In the genomic region with DNA sequence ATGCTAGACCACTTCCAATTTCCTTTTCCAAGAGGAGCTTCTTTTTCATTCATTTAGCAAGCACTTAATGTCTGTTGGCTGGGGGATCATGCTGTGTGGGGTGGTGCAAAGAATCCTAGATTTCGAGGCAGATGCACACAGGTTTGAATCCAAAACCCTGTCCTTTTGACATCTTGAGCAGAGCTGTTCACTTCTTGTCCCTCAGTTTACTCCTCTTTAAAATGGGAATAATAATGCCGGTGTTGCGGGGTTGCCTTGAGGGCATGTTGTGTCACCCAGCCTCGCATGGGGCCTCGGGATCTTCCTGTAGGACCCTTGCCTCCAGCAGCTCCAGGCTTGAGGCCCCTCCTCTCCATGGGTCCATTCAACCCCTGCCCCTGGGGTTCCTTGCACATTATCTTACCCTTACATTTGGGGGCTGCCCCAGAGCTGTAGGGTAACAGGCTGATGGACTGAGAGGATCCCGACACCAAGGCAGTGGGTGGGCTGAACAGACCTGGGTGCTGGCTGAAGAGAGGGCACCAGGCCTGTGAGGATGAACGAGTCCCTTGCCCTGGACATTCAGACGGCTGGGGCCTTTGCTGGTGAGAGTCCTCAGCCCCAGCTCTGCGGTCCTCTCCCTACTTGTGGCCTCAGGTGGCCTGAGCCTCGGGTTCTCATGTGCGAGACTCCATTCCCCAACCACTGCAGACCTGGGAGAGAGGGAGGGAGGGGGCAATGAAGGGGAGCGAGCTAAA, we compare ENCODE assay signal across 17 cellular contexts.
DNase-seq lines count a peak whose midpoint lies in the region; ATAC-seq, FAIRE-seq and TF ChIP-seq lines count a peak whose summit lies in the region.
"Had no signal": no experiment of that assay in that cellular context is flagged by ENCODE, and none has a peak within 500 bp of the region (broad histone marks: within the 10 kb centered on the region; RNA-seq: fewer than 3 reads in every experiment).

No MANE protein-coding gene starts in this region.

- no peak overlapping the region for H3K14ac ChIP-seq in H1 (ENCODE audit: insufficient read length)

- 0 out of 2 replicates have a peak overlapping the region, but pooled peaks have one; percentile 72 for H2BK15ac ChIP-seq in H1 (ENCODE audit: low read length)

- no peak overlapping the region for H3K27ac ChIP-seq in H1 (ENCODE audit: low read depth, low read length)

- H3K9ac ChIP-seq in H1 (replicated peaks in 1 of 4; ENCODE audit: extremely low read depth in 1 of 4, low read depth in 3 of 4, low read length in 3 of 4): no peak overlapping the region

- H3K9me3 ChIP-seq in H1 (ENCODE audit: insufficient read depth in 2 of 2, low read depth in 1 of 2, low read length in 1 of 2): no peaks in the 10 kb centered on the region

- H4K91ac ChIP-seq in H1 (replicated peaks; ENCODE audit: insufficient read length, low read length): no peak overlapping the region

- CTCF ChIA-PET in H1 (lab: Charles Lee; ENCODE audit: partially characterized antibody) (interaction anchor here (0.9 to 8.9 kb wide), 12 partner anchors 10 to 243 kb away, joined by 3 to 105 read pairs (median 4); no protein-coding TSS in a partner anchor), HEK293T (lab: Yijun Ruan, JAX) (interaction anchor here (0.8 kb wide), 1 partner anchor 18 kb away, joined by 7 read pairs; no protein-coding TSS in a partner anchor)

- TF ChIP-seq EP300 in H1 (IDR thresholded peaks at IDR 0.05; ENCODE audit: borderline replicate concordance in 1 of 2, low read depth in 2 of 2, low read length in 2 of 2): no peak

- H4K20me1 ChIP-seq in H1 (replicated peaks in 1 of 2; ENCODE audit: control insufficient read depth in 1 of 2, insufficient read depth in 2 of 2, low read length in 2 of 2): no peaks in the 10 kb centered on the region

- ATAC-seq in left ventricle myocardium superior: no peak

- no peaks in the 10 kb centered on the region; the same call in 1 of the 2 replicates for H3K79me1 ChIP-seq in H1 (ENCODE audit: low read depth, low read length)

- no peak overlapping the region for H4K5ac ChIP-seq in H1 (ENCODE audit: insufficient read length, low read depth, low read length)

- intact Hi-C loops in left ventricle myocardium superior (cut with micrococcal nuclease): no loop called here

- no peak overlapping the region for H2AFZ ChIP-seq in H1 (ENCODE audit: low read length)

- DNase-seq in activated CD8-positive, alpha-beta memory T cell treated with anti-CD3 and anti-CD28 coated beads, Interleukin-2, amount 50 U/mL, for 48 hours: peak; percentile 25
- no peak for DNase-seq in activated CD8-positive, alpha-beta memory T cell treated with anti-CD3 and anti-CD28 coated beads, Interleukin-2, amount 50 U/mL, for 4 hours
- peak; percentile 10 for DNase-seq in GM10266 (ENCODE audit: extremely low spot score)
- DNase-seq in H1 (ENCODE audit: low read depth in 1 of 2, low spot score in 2 of 2): no peak
- peak; percentile 56 for DNase-seq in osteocyte (ENCODE audit: extremely low spot score, unreplicated experiment)
- no peak for DNase-seq in left ventricle myocardium superior
- DNase-seq in endothelial cell (ENCODE audit: low spot score): no peak
- no peak for DNase-seq in HEK293T (ENCODE audit: extremely low spot score)
- DNase-seq: COR-L47, DMS153, EL, HFFc6, KBM-7, MV-4-11, NCI-H1417, NCI-H187 treated with DMSO at 0.1 percent for 48 hours, OCI-M1 had no signal

- no peaks in the 10 kb centered on the region for H3K27me3 ChIP-seq in H1 (replicated peaks in 1 of 4; ENCODE audit: control insufficient read depth in 3 of 4, extremely low read depth in 1 of 4, insufficient read depth in 3 of 4, low read length in 3 of 4)

- TF ChIP-seq POLR2A in H1 (IDR thresholded peaks at IDR 0.05; ENCODE audit: control extremely low read depth in 1 of 2, low read depth in 2 of 2, low read length in 2 of 2): no peak

- H2BK120ac ChIP-seq in H1 (replicated peaks; ENCODE audit: low read depth, low read length): no peak overlapping the region

- H2AK5ac ChIP-seq in H1 (ENCODE audit: low read depth, low read length): no peak overlapping the region

- TF ChIP-seq CTCF in GM10266 (IDR thresholded peaks at IDR 0.05; ENCODE audit: control insufficient read depth, insufficient read depth, low read depth, missing control alignments) (no peak), H1 (IDR thresholded peaks at IDR 0.05; ENCODE audit: control extremely low read depth in 1 of 3, insufficient read depth in 1 of 3, low read depth in 1 of 3, low read length in 3 of 3) (no peak), osteocyte (IDR thresholded peaks at IDR 0.05) (no peak), endothelial cell (IDR thresholded peaks at IDR 0.05; ENCODE audit: unreplicated experiment) (no peak)

- H2BK20ac ChIP-seq in H1 (ENCODE audit: low read length): peak overlapping the region; percentile 61; the same call in 1 of the 2 replicates

- FAIRE-seq in H1 (lab: Jason Lieb, UNC): no peak

- H3K79me2 ChIP-seq in H1 (ENCODE audit: control insufficient read depth in 1 of 2, insufficient read depth in 2 of 2, low read length in 2 of 2): no peaks in the 10 kb centered on the region

- H3K56ac ChIP-seq in H1 (replicated peaks; ENCODE audit: insufficient read length, low read depth, low read length): no peak overlapping the region

- H3K4me3 Mint-ChIP-seq in osteocyte (ENCODE audit: unreplicated experiment) (no peak overlapping the region), endothelial cell (ENCODE audit: unreplicated experiment) (no peak overlapping the region)
- H3K4me3 Mint-ChIP-seq: HFFc6 had no signal

- 86% methylated on average over 12 of the region's 12 CpGs; no CpG with 5 or more reads in 1 of the 2 experiments for WGBS in H1 (ENCODE audit: extremely low coverage in 1 of 2, insufficient coverage in 1 of 2, insufficient read length in 1 of 2, insufficient replicate concordance in 2 of 2, low coverage in 1 of 2, low lambda C conversion rate in 2 of 2, missing lambda C conversion rate in 1 of 2), 2 experiments

- H3K4me1 ChIP-seq in H1 (replicated peaks in 1 of 4; ENCODE audit: control insufficient read depth in 3 of 4, insufficient read depth in 4 of 4, low read length in 3 of 4): peaks cover 3 to 18% (median 11%) of the 10 kb centered on the region in 4 experiments

- no peaks in the 10 kb centered on the region for H3K4me1 Mint-ChIP-seq in osteocyte (ENCODE audit: unreplicated experiment)
- no peaks in the 10 kb centered on the region for H3K4me1 Mint-ChIP-seq in endothelial cell (ENCODE audit: unreplicated experiment)

- POLR2A ChIA-PET in H1 (lab: Charles Lee; ENCODE audit: partially characterized antibody) (interaction anchor here (1.2 to 1.5 kb wide), 2 partner anchors 11 to 126 kb away, joined by 3 to 5 read pairs; no protein-coding TSS in a partner anchor), HEK293T (lab: Yijun Ruan, JAX) (no interaction called here)

- no peak overlapping the region for H2BK5ac ChIP-seq in H1 (ENCODE audit: low read depth, low read length)

- no peaks in the 10 kb centered on the region for H3K36me3 ChIP-seq in H1 (ENCODE audit: control insufficient read depth in 2 of 4, insufficient read depth in 4 of 4, low read length in 3 of 4)

- H3K18ac ChIP-seq in H1 (ENCODE audit: extremely low read depth, low read length): no peak overlapping the region; the same call in 1 of the 2 replicates

- H3K27ac Mint-ChIP-seq in osteocyte (ENCODE audit: unreplicated experiment) (no peak overlapping the region), endothelial cell (ENCODE audit: unreplicated experiment) (no peak overlapping the region)
- H3K27ac Mint-ChIP-seq: HFFc6 had no signal

- TF ChIP-seq RAD21 in H1 (IDR thresholded peaks at IDR 0.05 in 1 of 2, conservative IDR thresholded peaks at IDR 0.05 in 1 of 2; ENCODE audit: low read depth in 2 of 2, low read length in 2 of 2): no peak

- H2BK12ac ChIP-seq in H1 (ENCODE audit: low read depth, low read length): peak overlapping the region; percentile 75; the same call in 1 of the 2 replicates

- H3K4me2 ChIP-seq in H1 (ENCODE audit: insufficient read depth in 1 of 2, low read depth in 2 of 2, low read length in 2 of 2): no peak overlapping the region

- H3K9me3 Mint-ChIP-seq in osteocyte (ENCODE audit: unreplicated experiment): peaks cover 7% of the 10 kb centered on the region
- no peaks in the 10 kb centered on the region for H3K9me3 Mint-ChIP-seq in endothelial cell (ENCODE audit: unreplicated experiment)

- no peak overlapping the region for H4K8ac ChIP-seq in H1 (ENCODE audit: extremely low read depth, insufficient read depth, low read length)

- H3K4ac ChIP-seq in H1 (replicated peaks; ENCODE audit: insufficient read length, low read depth, low read length): no peak overlapping the region

- H3K36me3 Mint-ChIP-seq in osteocyte (ENCODE audit: unreplicated experiment) (no peaks in the 10 kb centered on the region), endothelial cell (ENCODE audit: low read depth, unreplicated experiment) (no peaks in the 10 kb centered on the region)

- H3K27me3 Mint-ChIP-seq in osteocyte (ENCODE audit: unreplicated experiment) (no peaks in the 10 kb centered on the region), endothelial cell (ENCODE audit: unreplicated experiment) (no peaks in the 10 kb centered on the region)

- no peak overlapping the region for H3K4me3 ChIP-seq in H1 (ENCODE audit: extremely low read depth in 1 of 4, insufficient read depth in 2 of 4, low read depth in 3 of 4, low read length in 4 of 4)

- H3K23me2 ChIP-seq in H1 (ENCODE audit: low read depth, low read length): no peaks in the 10 kb centered on the region

- H3K23ac ChIP-seq in H1 (ENCODE audit: insufficient read length): no peak overlapping the region

TF ChIP-seq in H1, 55 proteins besides CTCF, POLR2A, EP300 and RAD21 (continues in another document):
- TF ChIP-seq RBBP5 (IDR thresholded peaks at IDR 0.05; ENCODE audit: borderline replicate concordance, low read depth, low read length) (no peak), JUN (IDR thresholded peaks at IDR 0.05; ENCODE audit: low read depth, low read length) (no peak), CHD2 (IDR thresholded peaks at IDR 0.05; ENCODE audit: low read length) (no peak), BRCA1 (IDR thresholded peaks at IDR 0.05; ENCODE audit: low read depth, low read length) (no peak)
- TF ChIP-seq, protein P1, sequence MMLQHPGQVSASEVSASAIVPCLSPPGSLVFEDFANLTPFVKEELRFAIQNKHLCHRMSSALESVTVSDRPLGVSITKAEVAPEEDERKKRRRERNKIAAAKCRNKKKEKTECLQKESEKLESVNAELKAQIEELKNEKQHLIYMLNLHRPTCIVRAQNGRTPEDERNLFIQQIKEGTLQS (IDR thresholded peaks at IDR 0.05; ENCODE audit: insufficient read depth, low read depth, low read length): no peak

TF ChIP-seq in HEK293T, 16 proteins besides CTCF, POLR2A, EP300 and RAD21 (continues in another document):
- TF ChIP-seq LEF1 (IDR thresholded peaks at IDR 0.05; ENCODE audit: borderline replicate concordance): no peak

Comparison
In these comparisons a context has a peak if more than half of its experiments do, and no peak if none do; other contexts are left out.
1. DNase-seq: peak in activated CD8-positive, alpha-beta memory T cell treated with anti-CD3 and anti-CD28 coated beads, Interleukin-2, amount 50 U/mL, for 48 hours (single experiment), GM10266 (single experiment) and osteocyte (single experiment); none in activated CD8-positive, alpha-beta memory T cell treated with anti-CD3 and anti-CD28 coated beads, Interleukin-2, amount 50 U/mL, for 4 hours (single experiment), H1 (0 of 2), left ventricle myocardium superior (single experiment), endothelial cell (single experiment) and HEK293T (single experiment).